8 cellular contexts compared by ENCODE assay signal in genomic region chr5:61790678-61791077, GRCh38.
DNase-seq lines count a peak whose midpoint lies in the region; ATAC-seq, FAIRE-seq and TF ChIP-seq lines count a peak whose summit lies in the region.
"Had no signal": no experiment of that assay in that cellular context is flagged by ENCODE, and none has a peak within 500 bp of the region (broad histone marks: within the 10 kb centered on the region; RNA-seq: fewer than 3 reads in every experiment).

No MANE protein-coding gene starts in this region.

- TF ChIP-seq EP300 in HepG2 (IDR thresholded peaks at IDR 0.05; ENCODE audit: low read depth in 2 of 2, low read length in 2 of 2), result 0 out of 4 replicates have a peak, but pooled peaks of 1 of the 2 experiments have one; percentile 18
- no peak for TF ChIP-seq EP300 in HepG2 (CRISPR knock-in tag; IDR thresholded peaks at IDR 0.05; ENCODE audit: borderline replicate concordance)

- no peak overlapping the region for H2AK5ac ChIP-seq in mesenchymal stem cell (ENCODE audit: low read length, severe bottlenecking)

- in situ Hi-C loops in HepG2 (cut with HindIII; ENCODE audit: extremely low pct_ligation_motif_present, low pct_unique_long_range_greater_than_20kb), result no loop called here

- ATAC-seq in GM18858 (IDR thresholded peaks at IDR 0.05; ENCODE audit: unreplicated experiment), result peak; percentile 91
- ATAC-seq in GM21390 (IDR thresholded peaks at IDR 0.05; ENCODE audit: unreplicated experiment), result peak; percentile 87
- peak; percentile 80 for ATAC-seq in HG03342 (IDR thresholded peaks at IDR 0.05; ENCODE audit: unreplicated experiment)
- ATAC-seq in HepG2, result peak; percentile 99

- H2BK12ac ChIP-seq in mesenchymal stem cell (ENCODE audit: low read length in 2 of 2), result no peak overlapping the region

- H3K14ac ChIP-seq in mesenchymal stem cell (ENCODE audit: low read length in 2 of 2), result no peak overlapping the region

- no peak overlapping the region for H3K23ac ChIP-seq in mesenchymal stem cell (ENCODE audit: low read length in 2 of 2)

- H4K20me1 ChIP-seq in HepG2 (ENCODE audit: insufficient read depth, low read length), result no peaks in the 10 kb centered on the region

- no peak overlapping the region for H2BK5ac ChIP-seq in mesenchymal stem cell (ENCODE audit: low read depth, low read length, poor library complexity, severe bottlenecking)

- no peak overlapping the region for H2BK15ac ChIP-seq in mesenchymal stem cell (ENCODE audit: low read depth, poor library complexity, severe bottlenecking)

- H3K4me2 ChIP-seq in HepG2 (ENCODE audit: low read depth, low read length), result peak overlapping the region; percentile 28; the same call in 1 of the 2 replicates
- no peak overlapping the region for H3K4me2 ChIP-seq in mesenchymal stem cell (ENCODE audit: low read length, poor library complexity, severe bottlenecking)

- POLR2A ChIA-PET in HepG2 (lab: Yijun Ruan, JAX), result no interaction called here

- no peaks in the 10 kb centered on the region for H3K9me3 ChIP-seq in HepG2 (ENCODE audit: low read length)
- no peaks in the 10 kb centered on the region for H3K9me3 ChIP-seq in mesenchymal stem cell (ENCODE audit: control insufficient read depth, low read length)
- H3K9me3 ChIP-seq: neutrophil had no signal

- BruUV-seq in HepG2 (replicated peaks; lab: Mats Ljungman, UMichigan), result no TSS peak

- TF ChIP-seq CTCF in HepG2 (CRISPR knock-in tag; IDR thresholded peaks at IDR 0.05) (peak; percentile 5; the same call in 1 of the 2 replicates), dorsolateral prefrontal cortex (IDR thresholded peaks at IDR 0.05 in 54 of 56, conservative IDR thresholded peaks at IDR 0.05 in 2 of 56; ENCODE audit: low read depth in 1 of 56, partially characterized antibody in 56 of 56) (no peak)

- H3K27me3 ChIP-seq in HepG2 (ENCODE audit: control insufficient read depth in 1 of 2, insufficient read depth in 2 of 2, low read length in 2 of 2), result no peaks in the 10 kb centered on the region
- peaks cover 0 to 3% (median 0%) of the 10 kb centered on the region in 45 donors for H3K27me3 ChIP-seq in dorsolateral prefrontal cortex
- H3K27me3 ChIP-seq in mesenchymal stem cell (ENCODE audit: control insufficient read depth in 1 of 2, insufficient read depth in 1 of 2, low read length in 2 of 2), result peaks cover 7 to 17% of the 10 kb centered on the region in 2 experiments
- H3K27me3 ChIP-seq: neutrophil had no signal

- CTCF ChIA-PET in HepG2 (lab: Yijun Ruan, JAX; ENCODE audit: low intra/inter-chr PET ratio, low total read pairs), result no interaction called here

- no peak for TF ChIP-seq POLR2A in HepG2 (IDR thresholded peaks at IDR 0.05; ENCODE audit: insufficient read depth in 1 of 2, low read depth in 2 of 2, low read length in 2 of 2)

- H2BK120ac ChIP-seq in mesenchymal stem cell (ENCODE audit: low read depth, low read length), result no peak overlapping the region

- no peaks in the 10 kb centered on the region for H3K36me3 ChIP-seq in HepG2 (replicated peaks in 1 of 2; ENCODE audit: control insufficient read depth in 1 of 2, insufficient read depth in 2 of 2, low read length in 2 of 2)
- H3K36me3 ChIP-seq in mesenchymal stem cell (ENCODE audit: control insufficient read depth in 1 of 2, insufficient read depth in 2 of 2, low read depth in 1 of 2, low read length in 2 of 2), result no peaks in the 10 kb centered on the region
- H3K36me3 ChIP-seq: neutrophil had no signal

- H3K18ac ChIP-seq in mesenchymal stem cell (ENCODE audit: low read depth in 1 of 2, low read length in 2 of 2), result no peak overlapping the region

- no peak overlapping the region for H4K91ac ChIP-seq in mesenchymal stem cell (ENCODE audit: low read length)

- no peaks in the 10 kb centered on the region for H3K79me1 ChIP-seq in mesenchymal stem cell (replicated peaks; ENCODE audit: low read length, poor library complexity, severe bottlenecking)

- H3K4me3 ChIP-seq in HepG2 (replicated peaks in 1 of 3; ENCODE audit: insufficient read depth in 1 of 3, low read depth in 2 of 3, low read length in 3 of 3) (no peak overlapping the region), dorsolateral prefrontal cortex (no peak overlapping the region), mesenchymal stem cell (ENCODE audit: insufficient read depth in 1 of 2, low read depth in 1 of 2, low read length in 2 of 2) (no peak overlapping the region)

- WGBS in HepG2 (ENCODE audit: low lambda C conversion rate), result 0% methylated on average over 2 of the region's 2 CpGs
- 87% methylated on average over 2 of the region's 2 CpGs for WGBS in mesenchymal stem cell

- H3K9ac ChIP-seq in HepG2 (ENCODE audit: insufficient read depth, low read depth, low read length) (no peak overlapping the region), mesenchymal stem cell (ENCODE audit: low read length) (no peak overlapping the region)

- H3K27ac ChIP-seq in HepG2 (ENCODE audit: extremely low read length, insufficient read depth, low read length), result no peak overlapping the region
- no peak overlapping the region for H3K27ac ChIP-seq in dorsolateral prefrontal cortex
- no peak overlapping the region for H3K27ac ChIP-seq in mesenchymal stem cell (ENCODE audit: low read length, poor library complexity, severe bottlenecking)
- H3K27ac ChIP-seq: neutrophil had no signal

- no peak for TF ChIP-seq RAD21 in HepG2 (CRISPR knock-in tag; IDR thresholded peaks at IDR 0.05)

- intact Hi-C loops in HepG2 (cut with micrococcal nuclease; ENCODE audit: unreplicated experiment) (no loop called here), dorsolateral prefrontal cortex (cut with DNase I) (no loop called here), posterior vena cava (cut with DNase I) (no loop called here)

- FAIRE-seq in HepG2 (lab: Jason Lieb, UNC), result no peak

- peak; percentile 61 for DNase-seq in HepG2 (ENCODE audit: low spot score)
- no peak for DNase-seq in dorsolateral prefrontal cortex
- DNase-seq in mesenchymal stem cell, result no peak
- DNase-seq in posterior vena cava (ENCODE audit: low spot score), result no peak

- H3K4me1 ChIP-seq in HepG2 (ENCODE audit: insufficient read depth, low read length), result peaks cover 11% of the 10 kb centered on the region
- H3K4me1 ChIP-seq in mesenchymal stem cell (ENCODE audit: control insufficient read depth, insufficient read depth, low read depth, low read length), result no peaks in the 10 kb centered on the region

- H2AFZ ChIP-seq in HepG2 (ENCODE audit: low read length) (no peak overlapping the region), mesenchymal stem cell (ENCODE audit: low read depth, low read length) (no peak overlapping the region)

- H3K4ac ChIP-seq in mesenchymal stem cell (ENCODE audit: low read depth in 1 of 2, low read length in 2 of 2), result no peak overlapping the region

- no peak overlapping the region for H4K8ac ChIP-seq in mesenchymal stem cell (ENCODE audit: low read length)

- H3K79me2 ChIP-seq in HepG2 (ENCODE audit: insufficient read depth, low read length), result no peaks in the 10 kb centered on the region

TF ChIP-seq in HepG2, 621 proteins besides CTCF, POLR2A, EP300 and RAD21 (continues in another document):
- TF ChIP-seq TFAP4 (IDR thresholded peaks at IDR 0.05; ENCODE audit: borderline replicate concordance, low read depth) (peak; percentile 87), ZNF644 (CRISPR knock-in tag; IDR thresholded peaks at IDR 0.05; ENCODE audit: low read depth) (peak; percentile 99), FOSL2 (CRISPR knock-in tag; IDR thresholded peaks at IDR 0.05) (peak; percentile 99), GATAD1 (CRISPR knock-in tag; IDR thresholded peaks at IDR 0.05) (0 out of 2 replicates have a peak, but pooled peaks have one; percentile 24), DMAP1 (CRISPR knock-in tag; IDR thresholded peaks at IDR 0.05) (no peak), RXRA (CRISPR knock-in tag; IDR thresholded peaks at IDR 0.05) (peak; percentile 20; the same call in 1 of the 2 replicates), KDM5B (CRISPR knock-in tag; IDR thresholded peaks at IDR 0.05; ENCODE audit: borderline replicate concordance) (0 out of 2 replicates have a peak, but pooled peaks have one; percentile 46), MIXL1 (CRISPR knock-in tag; IDR thresholded peaks at IDR 0.05) (0 out of 2 replicates have a peak, but pooled peaks have one; percentile 23)
